25 cellular contexts compared by ENCODE assay signal in genomic region chr5:115457574-115457973, GRCh38.
A peak's percentile ranks its signal among the peaks of the same experiment; 100 is the strongest.
DNase-seq lines count a peak whose midpoint lies in the region; ATAC-seq, FAIRE-seq and TF ChIP-seq lines count a peak whose summit lies in the region.
"Had no signal": no experiment of that assay in that cellular context is flagged by ENCODE, and none has a peak within 500 bp of the region (broad histone marks: within the 10 kb centered on the region; RNA-seq: fewer than 3 reads in every experiment).

No MANE protein-coding gene starts in this region.

- 18 to 56% (median 35%) methylated on average over 6 of the region's 6 CpGs for WGBS in small intestine, 3 donors

- H3K9me2 ChIP-seq in HCT116 (ENCODE audit: insufficient read depth) = no peaks in the 10 kb centered on the region

- TF ChIP-seq POLR2A in HCT116 (IDR thresholded peaks at IDR 0.05; ENCODE audit: borderline replicate concordance, extremely low read depth, insufficient read depth, insufficient read length) = no peak

- RAD21 ChIA-PET in HCT116 (lab: Charles Lee; ENCODE audit: low non-redundant PET in 1 of 2, low total read pairs in 2 of 2, uncharacterized antibody in 2 of 2, unreplicated experiment in 2 of 2) = no interaction called here

- H3K4me2 ChIP-seq in HCT116 (ENCODE audit: low read length) = 0 out of 2 replicates have a peak overlapping the region, but pooled peaks have one; percentile 3

- POLR2A ChIA-PET in HCT116 (lab: Charles Lee) = no interaction called here
- POLR2A ChIA-PET in A673 (lab: Charles Lee; ENCODE audit: low non-redundant PET) = no interaction called here

- no peaks in the 10 kb centered on the region for H3K79me2 ChIP-seq in HCT116 (ENCODE audit: insufficient read depth, low read length)

- no peaks in the 10 kb centered on the region for H4K20me1 ChIP-seq in HCT116 (ENCODE audit: insufficient read depth)

- no peak for TF ChIP-seq CTCF in HCT116 (IDR thresholded peaks at IDR 0.05 in 2 of 3, conservative IDR thresholded peaks at IDR 0.05 in 1 of 3; ENCODE audit: borderline replicate concordance in 1 of 3, insufficient read depth in 1 of 3, low read depth in 2 of 3, low read length in 2 of 3)
- no peak for TF ChIP-seq CTCF in colonic mucosa (IDR thresholded peaks at IDR 0.05)
- TF ChIP-seq CTCF in A673 (conservative IDR thresholded peaks at IDR 0.05; ENCODE audit: low read depth, low read length) = no peak

- no peak for ATAC-seq in HCT116
- ATAC-seq: naive thymus-derived CD8-positive, alpha-beta T cell had no signal

- FAIRE-seq in small intestine (lab: Jason Lieb, UNC) = no peak

- H3K4me1 ChIP-seq in HCT116 (ENCODE audit: control insufficient read depth in 1 of 2, insufficient read depth in 2 of 2, low read length in 2 of 2) (peaks cover 22 to 76% of the 10 kb centered on the region in 2 experiments), colonic mucosa (peaks cover 5% of the 10 kb centered on the region), mucosa of rectum (ENCODE audit: control insufficient read depth in 2 of 2, insufficient read depth in 2 of 2, low read length in 2 of 2) (peaks cover 32 to 43% of the 10 kb centered on the region in 2 donors), small intestine (ENCODE audit: control insufficient read depth in 2 of 2, insufficient read depth in 1 of 2, low read depth in 1 of 2, low read length in 1 of 2) (peaks cover 18 to 22% of the 10 kb centered on the region in 2 donors), A673 (ENCODE audit: insufficient read depth, low read length, poor library complexity, severe bottlenecking) (peaks cover 4% of the 10 kb centered on the region)

- no TSS peak for BruUV-seq in HCT116 (replicated peaks; lab: Mats Ljungman, UMichigan)
- no TSS peak for BruUV-seq in A673 (replicated peaks; lab: Mats Ljungman, UMichigan)

- H3K27ac ChIP-seq in HCT116 (ENCODE audit: low read depth, low read length) = no peak overlapping the region
- H3K27ac ChIP-seq in colonic mucosa = peak overlapping the region; percentile 70
- peak overlapping the region; percentile 79 to 81 for H3K27ac ChIP-seq in mucosa of rectum (ENCODE audit: low read depth in 2 of 2, low read length in 2 of 2)
- peak overlapping the region in 1 of 2 donors; percentile 56 for H3K27ac ChIP-seq in small intestine (ENCODE audit: low read depth in 1 of 2, low read length in 1 of 2)
- H3K27ac ChIP-seq in A673 (ENCODE audit: low read depth, low read length, poor library complexity, severe bottlenecking) = no peak overlapping the region
- H3K27ac ChIP-seq: C4-2B, cardiac muscle cell, coronary artery, right atrium auricular region, SJCRH30, tibial artery, WERI-Rb-1 had no signal

- H2AFZ ChIP-seq in HCT116 (ENCODE audit: low read depth, low read length, poor library complexity, severe bottlenecking) = no peak overlapping the region

- no peak overlapping the region for H3K4me3 ChIP-seq in HCT116 (replicated peaks in 1 of 2; ENCODE audit: low read depth in 1 of 2, low read length in 2 of 2)
- no peak overlapping the region for H3K4me3 ChIP-seq in colonic mucosa
- H3K4me3 ChIP-seq in mucosa of rectum (ENCODE audit: low read length in 2 of 2) = peak overlapping the region in 1 of 2 donors; percentile 5
- H3K4me3 ChIP-seq in small intestine (ENCODE audit: low read depth in 1 of 2, low read length in 2 of 2) = no peak overlapping the region
- H3K4me3 ChIP-seq in A673 (ENCODE audit: low read depth, low read length, poor library complexity, severe bottlenecking) = no peak overlapping the region
- H3K4me3 ChIP-seq: cardiac muscle cell, coronary artery, right atrium auricular region, SJCRH30, tibial artery had no signal

- no peak for DNase-seq in HCT116 (ENCODE audit: low read depth, low spot score)
- DNase-seq in colonic mucosa = peak; percentile 60
- peak; percentile 30 for DNase-seq in small intestine
- no peak for DNase-seq in MV-4-11 (lab: John Stamatoyannopoulos, UW)
- DNase-seq in cardiac septum (ENCODE audit: low spot score) = no peak
- no peak for DNase-seq in A673 (ENCODE audit: low spot score)
- DNase-seq: activated CD4-positive, alpha-beta T cell treated with anti-CD3 and anti-CD28 coated beads, Interleukin-2, amount 10 ng/mL, durations not matched to agents 7 days and 5 days; activated effector memory CD4-positive, alpha-beta T cell treated with anti-CD3 and anti-CD28 coated beads, Interleukin-2, amount 50 U/mL, for 16 hours; aorta; effector CD8-positive, alpha-beta T cell; GOT3; naive thymus-derived CD8-positive, alpha-beta T cell; NCI-H1105; stimulated activated CD4-positive, alpha-beta T cell treated with anti-CD3 and anti-CD28 coated beads, Interleukin-2, amount 100 ng/mL, for 24 hours; SW 1271; T1000; tibial artery; WERI-Rb-1 had no signal

- no peaks in the 10 kb centered on the region for H3K9me3 ChIP-seq in HCT116 (ENCODE audit: control insufficient read depth in 1 of 2, insufficient read depth in 1 of 2, low read depth in 1 of 2, low read length in 2 of 2)
- no peaks in the 10 kb centered on the region for H3K9me3 ChIP-seq in colonic mucosa
- H3K9me3 ChIP-seq in mucosa of rectum (ENCODE audit: control insufficient read depth in 2 of 2, low read length in 2 of 2) = no peaks in the 10 kb centered on the region
- H3K9me3 ChIP-seq in small intestine (ENCODE audit: control insufficient read depth, low read depth) = no peaks in the 10 kb centered on the region
- no peaks in the 10 kb centered on the region for H3K9me3 ChIP-seq in A673 (ENCODE audit: low read depth, low read length, poor library complexity, severe bottlenecking)
- H3K9me3 ChIP-seq: Caco-2, right atrium auricular region, SJCRH30, tibial artery had no signal

- no peak overlapping the region for H3K9ac ChIP-seq in HCT116 (ENCODE audit: low read length)
- no peak overlapping the region for H3K9ac ChIP-seq in colonic mucosa (ENCODE audit: low read depth in 2 of 2, low read length in 2 of 2)
- no peak overlapping the region for H3K9ac ChIP-seq in mucosa of rectum (ENCODE audit: low read depth in 1 of 2, low read length in 2 of 2)

- H3K36me3 ChIP-seq in HCT116 (ENCODE audit: control insufficient read depth in 1 of 2, insufficient read depth in 2 of 2, low read length in 2 of 2) = no peaks in the 10 kb centered on the region
- no peaks in the 10 kb centered on the region for H3K36me3 ChIP-seq in colonic mucosa
- no peaks in the 10 kb centered on the region for H3K36me3 ChIP-seq in mucosa of rectum (ENCODE audit: control insufficient read depth in 2 of 2, insufficient read depth in 2 of 2, low read length in 2 of 2)
- no peaks in the 10 kb centered on the region for H3K36me3 ChIP-seq in small intestine (ENCODE audit: control insufficient read depth in 2 of 2, insufficient read depth in 2 of 2, low read length in 2 of 2)
- H3K36me3 ChIP-seq in A673 (ENCODE audit: insufficient read depth, low read length, poor library complexity, severe bottlenecking) = no peaks in the 10 kb centered on the region
- H3K36me3 ChIP-seq: cardiac muscle cell, right atrium auricular region, SJCRH30, tibial artery, WERI-Rb-1 had no signal

- no peak for TF ChIP-seq RAD21 in HCT116 (IDR thresholded peaks at IDR 0.05; ENCODE audit: low read depth)

- H3K27me3 ChIP-seq in HCT116 (ENCODE audit: insufficient read depth, low read length) (no peaks in the 10 kb centered on the region), colonic mucosa (no peaks in the 10 kb centered on the region), mucosa of rectum (ENCODE audit: control insufficient read depth in 2 of 2, insufficient read depth in 2 of 2, low read length in 2 of 2) (no peaks in the 10 kb centered on the region), small intestine (ENCODE audit: control insufficient read depth in 2 of 2, insufficient read depth in 2 of 2, low read length in 2 of 2) (no peaks in the 10 kb centered on the region), A673 (replicated peaks; ENCODE audit: insufficient read depth, low read depth, low read length, poor library complexity) (no peaks in the 10 kb centered on the region)
- H3K27me3 ChIP-seq: cardiac muscle cell, right atrium auricular region, SJCRH30, tibial artery had no signal

- CTCF ChIA-PET in HCT116 (lab: Charles Lee) = no interaction called here
- CTCF ChIA-PET in A673 (lab: Charles Lee) = no interaction called here

- intact Hi-C loops in HCT116 (cut with micrococcal nuclease) = no loop called here
- intact Hi-C loops in colonic mucosa (cut with DNase I) = no loop called here
- intact Hi-C loops in cardiac septum (cut with DNase I) = loop anchor here (5.0 kb wide), 1 partner anchor 80 kb away; no protein-coding TSS in a partner anchor
- intact Hi-C loops in A673 (cut with micrococcal nuclease; ENCODE audit: unreplicated experiment) = no loop called here

TF ChIP-seq in HCT116, 20 proteins besides CTCF, POLR2A, EP300 and RAD21:
- TF ChIP-seq ZNF274 (IDR thresholded peaks at IDR 0.05; ENCODE audit: low read depth, low read length) (no peak), EZH2phosphoT487 (IDR thresholded peaks at IDR 0.05; ENCODE audit: borderline replicate concordance) (no peak), MAX (IDR thresholded peaks at IDR 0.05) (no peak), CBX3 (IDR thresholded peaks at IDR 0.05; ENCODE audit: low read depth) (0 out of 2 replicates have a peak, but pooled peaks have one; percentile 9), POLR2AphosphoS5 (IDR thresholded peaks at IDR 0.05; ENCODE audit: low read depth, low read length) (no peak), FOSL1 (IDR thresholded peaks at IDR 0.05; ENCODE audit: low read depth) (0 out of 2 replicates have a peak, but pooled peaks have one; percentile 2)
TF ChIP-seq in HCT116: peak in this region for 2.

Comparison
In these comparisons a context has a peak if more than half of its experiments do, and no peak if none do; other contexts are left out.
1. DNase-seq: peak in colonic mucosa (single experiment) and small intestine (single experiment); none in HCT116 (single experiment), MV-4-11 (single experiment), cardiac septum (single experiment) and A673 (single experiment).
2. H3K27ac ChIP-seq: peak in colonic mucosa (single experiment) and mucosa of rectum (2 of 2); none in HCT116 (single experiment) and A673 (single experiment).